In genomic region chr3:38003371-38003816, GRCh38 we compare ENCODE assay signal across 1 cellular context.
A peak's percentile ranks its signal among the peaks of the same experiment; 100 is the strongest.
TF ChIP-seq lines count a peak whose summit lies in the region.

No MANE protein-coding gene starts in this region.

TF ChIP-seq in HepG2, 621 proteins besides CTCF, POLR2A, EP300 and RAD21 (continued from another document and continues in another):
- TF ChIP-seq ZNF205 (CRISPR knock-in tag; IDR thresholded peaks at IDR 0.05) (no peak), YEATS2 (CRISPR knock-in tag; IDR thresholded peaks at IDR 0.05; ENCODE audit: borderline replicate concordance) (no peak), ZNF546 (CRISPR knock-in tag; conservative IDR thresholded peaks at IDR 0.05) (no peak), BRCA1 (CRISPR knock-in tag; IDR thresholded peaks at IDR 0.05) (no peak), ATRX (CRISPR knock-in tag; IDR thresholded peaks at IDR 0.05; ENCODE audit: borderline replicate concordance) (no peak), NCOA1 (CRISPR knock-in tag; IDR thresholded peaks at IDR 0.05) (no peak), RARG (CRISPR knock-in tag; IDR thresholded peaks at IDR 0.05; ENCODE audit: low read depth) (no peak), ZBTB25 (CRISPR knock-in tag; IDR thresholded peaks at IDR 0.05) (0 out of 2 replicates have a peak, but pooled peaks have one; percentile 26), ZFP91 (CRISPR knock-in tag; IDR thresholded peaks at IDR 0.05; ENCODE audit: borderline replicate concordance) (peak; percentile 40; the same call in 1 of the 2 replicates), KDM3A (CRISPR knock-in tag; IDR thresholded peaks at IDR 0.05; ENCODE audit: low read depth) (no peak), ZNF724P (CRISPR knock-in tag; IDR thresholded peaks at IDR 0.05; ENCODE audit: borderline replicate concordance) (no peak), TAF1 (CRISPR knock-in tag; IDR thresholded peaks at IDR 0.05) (no peak), MXD3 (CRISPR knock-in tag; IDR thresholded peaks at IDR 0.05) (no peak), ZNF883 (CRISPR knock-in tag; IDR thresholded peaks at IDR 0.05; ENCODE audit: not compliant biosample characterization) (peak; percentile 0), ZMYM4 (CRISPR knock-in tag; IDR thresholded peaks at IDR 0.05) (peak; percentile 49; the same call in 1 of the 2 replicates), POLR2AphosphoS2 (IDR thresholded peaks at IDR 0.05; ENCODE audit: low read depth, low read length) (no peak), ZNF816 (CRISPR knock-in tag; IDR thresholded peaks at IDR 0.05; ENCODE audit: borderline replicate concordance) (no peak), FUBP1 (CRISPR knock-in tag; IDR thresholded peaks at IDR 0.05; ENCODE audit: borderline replicate concordance) (no peak), ZNF687 (CRISPR knock-in tag; IDR thresholded peaks at IDR 0.05) (peak; percentile 49), ZNF326 (CRISPR knock-in tag; IDR thresholded peaks at IDR 0.05; ENCODE audit: borderline replicate concordance) (no peak), PHF8 (CRISPR knock-in tag; IDR thresholded peaks at IDR 0.05) (no peak), IRF2 (CRISPR knock-in tag; IDR thresholded peaks at IDR 0.05) (no peak), GPBP1L1 (CRISPR knock-in tag; IDR thresholded peaks at IDR 0.05) (no peak), ZNF484 (CRISPR knock-in tag; IDR thresholded peaks at IDR 0.05; ENCODE audit: borderline replicate concordance, low read depth) (no peak), YY1 (IDR thresholded peaks at IDR 0.05; ENCODE audit: insufficient read depth, insufficient replicate concordance, low read depth, low read length) (no peak), ZNF549 (CRISPR knock-in tag; IDR thresholded peaks at IDR 0.05) (no peak), MAFG (CRISPR knock-in tag; IDR thresholded peaks at IDR 0.05) (no peak), LBX2 (CRISPR knock-in tag; IDR thresholded peaks at IDR 0.05; ENCODE audit: borderline replicate concordance) (no peak), ZNF432 (CRISPR knock-in tag; IDR thresholded peaks at IDR 0.05; ENCODE audit: borderline replicate concordance) (no peak), ZNF552 (CRISPR knock-in tag; IDR thresholded peaks at IDR 0.05; ENCODE audit: borderline replicate concordance) (no peak), ZNF121 (CRISPR knock-in tag; IDR thresholded peaks at IDR 0.05) (no peak), MAX (IDR thresholded peaks at IDR 0.05) (no peak), ZNF766 (CRISPR knock-in tag; IDR thresholded peaks at IDR 0.05; ENCODE audit: borderline replicate concordance) (no peak), MZF1 (CRISPR knock-in tag; IDR thresholded peaks at IDR 0.05; ENCODE audit: borderline replicate concordance) (no peak), KLF13 (CRISPR knock-in tag; IDR thresholded peaks at IDR 0.05) (no peak), HIC2 (CRISPR knock-in tag; IDR thresholded peaks at IDR 0.05; ENCODE audit: low read depth) (no peak), ZNF567 (CRISPR knock-in tag; IDR thresholded peaks at IDR 0.05; ENCODE audit: borderline replicate concordance) (peak; percentile 37; the same call in 1 of the 2 replicates), ZNF367 (CRISPR knock-in tag; IDR thresholded peaks at IDR 0.05; ENCODE audit: borderline replicate concordance) (no peak), FOXK1 (CRISPR knock-in tag; IDR thresholded peaks at IDR 0.05; ENCODE audit: borderline replicate concordance, low read depth) (peak; percentile 33; the same call in 1 of the 2 replicates), ZKSCAN5 (CRISPR knock-in tag; IDR thresholded peaks at IDR 0.05) (no peak), KMT2B (CRISPR knock-in tag; IDR thresholded peaks at IDR 0.05) (no peak), AFF4 (CRISPR knock-in tag; IDR thresholded peaks at IDR 0.05) (no peak), ZNF770 (CRISPR knock-in tag; IDR thresholded peaks at IDR 0.05) (no peak), KDM6A (CRISPR knock-in tag; IDR thresholded peaks at IDR 0.05; ENCODE audit: low read depth) (no peak), MTF2 (CRISPR knock-in tag; IDR thresholded peaks at IDR 0.05; ENCODE audit: borderline replicate concordance) (no peak)
